18 cellular contexts compared by ENCODE assay signal in genomic region chr4:180164799-180165198, GRCh38.
DNase-seq lines count a peak whose midpoint lies in the region; ATAC-seq and TF ChIP-seq lines count a peak whose summit lies in the region.
"Had no signal": no experiment of that assay in that cellular context is flagged by ENCODE, and none has a peak within 500 bp of the region (broad histone marks: within the 10 kb centered on the region; RNA-seq: fewer than 3 reads in every experiment).

No MANE protein-coding gene starts in this region.

- H3K9me3 ChIP-seq in OCI-LY7 (ENCODE audit: low read length), result no peaks in the 10 kb centered on the region
- H3K9me3 ChIP-seq in fibroblast of lung (ENCODE audit: control insufficient read depth, insufficient read depth, low read depth, low read length), result no peaks in the 10 kb centered on the region
- no peaks in the 10 kb centered on the region for H3K9me3 ChIP-seq in mucosa of descending colon
- H3K9me3 ChIP-seq: neutrophil, SK-N-SH had no signal

- H2AFZ ChIP-seq in OCI-LY7 (ENCODE audit: low read length) (peak overlapping the region; percentile 40; the same call in 1 of the 2 replicates), fibroblast of lung (ENCODE audit: low read length) (no peak overlapping the region)

- no peaks in the 10 kb centered on the region for H3K27me3 ChIP-seq in fibroblast of lung (ENCODE audit: control insufficient read depth, insufficient read depth, low read length)
- H3K27me3 ChIP-seq: neutrophil had no signal

- H3K36me3 ChIP-seq in OCI-LY7 (ENCODE audit: insufficient read depth, low read length), result no peaks in the 10 kb centered on the region
- no peaks in the 10 kb centered on the region for H3K36me3 ChIP-seq in fibroblast of lung (ENCODE audit: control insufficient read depth, insufficient read depth, low read length)
- no peaks in the 10 kb centered on the region for H3K36me3 ChIP-seq in mucosa of descending colon (ENCODE audit: low read depth)
- H3K36me3 ChIP-seq: neutrophil had no signal

- no peaks in the 10 kb centered on the region for H4K20me1 ChIP-seq in OCI-LY7 (ENCODE audit: insufficient read depth, low read length)
- H4K20me1 ChIP-seq in fibroblast of lung (ENCODE audit: control insufficient read depth, extremely low read depth, insufficient read depth, low read length), result no peaks in the 10 kb centered on the region

- H3K4me2 ChIP-seq in OCI-LY7 (ENCODE audit: low read length) (no peak overlapping the region), fibroblast of lung (ENCODE audit: extremely low read depth, insufficient read depth, low read length) (no peak overlapping the region)
- H3K4me2 ChIP-seq: SK-N-SH had no signal

- H3K9ac ChIP-seq in fibroblast of lung (ENCODE audit: insufficient read depth, low read length), result no peak overlapping the region
- H3K9ac ChIP-seq: SK-N-SH had no signal

- H3K9me2 ChIP-seq in OCI-LY7 (ENCODE audit: insufficient read depth, low read length), result no peaks in the 10 kb centered on the region
- H3K9me2 ChIP-seq: SK-N-SH had no signal

- no TSS peak for BruUV-seq in OCI-LY7 (replicated peaks; lab: Mats Ljungman, UMichigan)

- POLR2A ChIA-PET in OCI-LY7 (lab: Charles Lee), result no interaction called here

- H3K27ac ChIP-seq in OCI-LY7 (ENCODE audit: low read depth, low read length, poor library complexity, severe bottlenecking) (no peak overlapping the region), fibroblast of lung (ENCODE audit: insufficient read depth, low read length) (no peak overlapping the region)
- H3K27ac ChIP-seq: neutrophil had no signal

- ATAC-seq in mucosa of descending colon (peak; percentile 65), HG03439 (IDR thresholded peaks at IDR 0.05; ENCODE audit: unreplicated experiment) (no peak), GM21576 (IDR thresholded peaks at IDR 0.05; ENCODE audit: unreplicated experiment) (no peak)
- ATAC-seq: sciatic nerve had no signal

- CTCF ChIA-PET in OCI-LY7 (lab: Charles Lee; ENCODE audit: unreplicated experiment), result no interaction called here

- no peak for TF ChIP-seq CTCF in OCI-LY7 (conservative IDR thresholded peaks at IDR 0.05; ENCODE audit: low read length)
- TF ChIP-seq CTCF in fibroblast of lung (conservative IDR thresholded peaks at IDR 0.05 in 1 of 2, IDR thresholded peaks at IDR 0.05 in 1 of 2; ENCODE audit: low read depth in 1 of 2, low read length in 2 of 2), result no peak
- TF ChIP-seq CTCF in mucosa of descending colon (IDR thresholded peaks at IDR 0.05), result no peak

- no peaks in the 10 kb centered on the region for H3K79me2 ChIP-seq in OCI-LY7 (ENCODE audit: insufficient read depth, low read depth, low read length)
- H3K79me2 ChIP-seq in fibroblast of lung (ENCODE audit: control insufficient read depth, insufficient read depth, low read length), result no peaks in the 10 kb centered on the region

- intact Hi-C loops in OCI-LY7 (cut with micrococcal nuclease; ENCODE audit: unreplicated experiment), result no loop called here
- intact Hi-C loops in mucosa of descending colon (cut with DNase I, micrococcal nuclease), result no loop called here

- H3K4me1 ChIP-seq in OCI-LY7 (ENCODE audit: insufficient read depth, low read length, poor library complexity, severe bottlenecking) (peaks cover 6% of the 10 kb centered on the region), fibroblast of lung (ENCODE audit: control insufficient read depth, extremely low read depth, insufficient read depth, low read length) (no peaks in the 10 kb centered on the region), mucosa of descending colon (ENCODE audit: low read depth) (no peaks in the 10 kb centered on the region)

- H3K4me3 ChIP-seq in OCI-LY7 (ENCODE audit: low read depth, low read length, poor library complexity, severe bottlenecking) (no peak overlapping the region), fibroblast of lung (replicated peaks in 1 of 4; ENCODE audit: control extremely low read depth in 1 of 4, insufficient read depth in 1 of 4, low read depth in 3 of 4, low read length in 4 of 4) (no peak overlapping the region), mucosa of descending colon (no peak overlapping the region)

- DNase-seq in ELR (ENCODE audit: low read depth), result peak; percentile 89
- DNase-seq in OCI-LY7 (ENCODE audit: low spot score), result no peak
- DNase-seq in fibroblast of lung (ENCODE audit: low read depth in 2 of 2), result peak; percentile 79 to 94
- peak in 1 of 3 donors; percentile 2 for DNase-seq in mucosa of descending colon
- DNase-seq in AML-193 (lab: John Stamatoyannopoulos, UW), result no peak
- no peak for DNase-seq in SK-N-DZ (ENCODE audit: low spot score)
- DNase-seq: activated CD4-positive, alpha-beta T cell treated with anti-CD3 and anti-CD28 coated beads, Interleukin-2, amount 10 ng/mL, durations not matched to agents 7 days and 5 days; activated naive CD4-positive, alpha-beta T cell treated with anti-CD3 and anti-CD28 coated beads, Interleukin-2, amount 50 U/mL, for 16 hours; activated T-cell treated with anti-CD3 and anti-CD28 coated beads, Interleukin-2, amount 50 U/mL, for 1 hour; GF-D8; NCI-H187 treated with DMSO at 0.1 percent for 48 hours; NCI-H446 treated with DMSO at 0.1 percent for 48 hours; SK-N-SH; substantia nigra had no signal

Comparison
In these comparisons a context has a peak if more than half of its experiments do, and no peak if none do; other contexts are left out.
1. DNase-seq: peak in ELR (single experiment) and fibroblast of lung (2 of 2); none in OCI-LY7 (single experiment), AML-193 (0 of 2) and SK-N-DZ (single experiment).